ENCODE assay signal across 8 cellular contexts in genomic region chr9:128818099-128818838, GRCh38. TPM values are rescaled to one million over a fixed set of nuclear protein-coding genes. Genes with fewer than 3 reads are reported as not detected.
DNase-seq lines count a peak whose midpoint lies in the region; ATAC-seq lines count a peak whose summit lies in the region.

Gene ENDOG (plus strand): TSS chr9:128818500. CDS start chr9:128818685, 185 bp downstream.

- peak; percentile 99 for DNase-seq in Ammon's horn (ENCODE audit: low spot score)
- DNase-seq in NCI-H460 (ENCODE audit: extremely low read depth, low read depth), result peak; percentile 97
- DNase-seq in activated CD4-positive, CD25-positive, alpha-beta regulatory T cell treated with anti-CD3 and anti-CD28 coated beads, Interleukin-2, amount 50 U/mL, for 72 hours, result peak; percentile 99
- DNase-seq in cerebellar nuclear complex (lab: John Stamatoyannopoulos, UW), result peak; percentile 73 to 93
- peak; percentile 99 for DNase-seq in islet precursor cell
- peak; percentile 96 to 97 (median 96) for DNase-seq in stimulated activated CD4-positive, alpha-beta T cell treated with anti-CD3 and anti-CD28 coated beads, Interleukin-12 subunit alpha, Interleukin-12 subunit beta, amount 100 ng/mL, for 48 hours (ENCODE audit: low read depth in 2 of 3, low spot score in 1 of 3)

- peak; percentile 92 for ATAC-seq in GM19035 (IDR thresholded peaks at IDR 0.05; ENCODE audit: unreplicated experiment)
- ATAC-seq in HG03378 (IDR thresholded peaks at IDR 0.05; ENCODE audit: unreplicated experiment), result peak; percentile 80

RNA-seq across cellular contexts. Expression of gene ENDOG, which starts in this region (rescaled TPM):
- total RNA-seq in NCI-H460 (2014; rRNA removed; shearing (Covaris generic)), result 27.2 and 34.9 TPM in 2 replicates
- polyA plus RNA-seq in NCI-H460 (2014; cell fraction: nucleus; rRNA removed), result 48.6 and 57.1 TPM in 2 replicates

Comparison
In these comparisons a context has a peak if more than half of its experiments do, and no peak if none do; other contexts are left out.
1. Peak in every context shown above with its lines: DNase-seq and ATAC-seq.